Comparison of ENCODE assay signal across 1 cellular context in the genomic region with DNA sequence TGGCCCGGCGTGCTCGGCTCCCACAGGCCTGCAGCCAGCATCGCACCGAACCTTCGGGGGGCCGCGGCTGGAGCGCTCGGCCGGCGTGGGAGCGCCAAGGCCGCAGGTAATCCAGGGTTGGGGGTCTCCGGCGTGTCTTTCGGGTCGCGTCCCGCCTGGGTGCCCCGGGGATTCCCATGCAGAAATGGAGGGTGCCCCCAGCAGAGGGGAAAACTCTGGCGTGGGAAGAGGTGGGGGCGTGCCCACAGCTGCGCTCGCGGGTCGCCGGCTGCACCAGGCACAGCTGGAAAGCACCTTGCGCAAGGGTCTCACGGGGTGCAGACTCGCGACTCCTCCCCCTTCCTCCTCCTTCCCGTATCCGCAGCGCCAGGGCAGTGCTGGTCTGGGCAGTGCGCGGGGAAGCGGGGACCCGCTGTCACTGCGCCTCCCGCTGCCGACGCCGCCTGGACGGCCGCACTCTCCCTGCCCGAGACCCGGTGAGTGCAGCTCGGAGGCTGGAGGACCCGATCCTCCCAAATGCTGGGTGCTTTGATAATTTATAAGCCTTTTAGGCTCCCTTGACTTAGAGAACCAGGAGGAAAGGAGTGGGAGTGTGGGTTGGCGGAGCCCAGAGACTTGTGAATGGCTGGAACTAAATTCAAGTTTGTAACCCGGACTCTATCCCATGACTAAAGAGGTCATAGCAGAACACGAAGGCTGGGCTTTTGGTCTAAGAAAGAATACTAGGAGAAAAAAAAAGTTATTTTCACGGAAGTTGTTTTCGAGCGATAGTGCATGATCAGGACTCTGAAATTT.
A peak's percentile ranks its signal among the peaks of the same experiment; 100 is the strongest.
TF ChIP-seq lines count a peak whose summit lies in the region.

No MANE protein-coding gene starts in this region.

TF ChIP-seq in HepG2, 621 proteins besides CTCF, POLR2A, EP300 and RAD21 (continued from another document):
- TF ChIP-seq, protein P1, sequence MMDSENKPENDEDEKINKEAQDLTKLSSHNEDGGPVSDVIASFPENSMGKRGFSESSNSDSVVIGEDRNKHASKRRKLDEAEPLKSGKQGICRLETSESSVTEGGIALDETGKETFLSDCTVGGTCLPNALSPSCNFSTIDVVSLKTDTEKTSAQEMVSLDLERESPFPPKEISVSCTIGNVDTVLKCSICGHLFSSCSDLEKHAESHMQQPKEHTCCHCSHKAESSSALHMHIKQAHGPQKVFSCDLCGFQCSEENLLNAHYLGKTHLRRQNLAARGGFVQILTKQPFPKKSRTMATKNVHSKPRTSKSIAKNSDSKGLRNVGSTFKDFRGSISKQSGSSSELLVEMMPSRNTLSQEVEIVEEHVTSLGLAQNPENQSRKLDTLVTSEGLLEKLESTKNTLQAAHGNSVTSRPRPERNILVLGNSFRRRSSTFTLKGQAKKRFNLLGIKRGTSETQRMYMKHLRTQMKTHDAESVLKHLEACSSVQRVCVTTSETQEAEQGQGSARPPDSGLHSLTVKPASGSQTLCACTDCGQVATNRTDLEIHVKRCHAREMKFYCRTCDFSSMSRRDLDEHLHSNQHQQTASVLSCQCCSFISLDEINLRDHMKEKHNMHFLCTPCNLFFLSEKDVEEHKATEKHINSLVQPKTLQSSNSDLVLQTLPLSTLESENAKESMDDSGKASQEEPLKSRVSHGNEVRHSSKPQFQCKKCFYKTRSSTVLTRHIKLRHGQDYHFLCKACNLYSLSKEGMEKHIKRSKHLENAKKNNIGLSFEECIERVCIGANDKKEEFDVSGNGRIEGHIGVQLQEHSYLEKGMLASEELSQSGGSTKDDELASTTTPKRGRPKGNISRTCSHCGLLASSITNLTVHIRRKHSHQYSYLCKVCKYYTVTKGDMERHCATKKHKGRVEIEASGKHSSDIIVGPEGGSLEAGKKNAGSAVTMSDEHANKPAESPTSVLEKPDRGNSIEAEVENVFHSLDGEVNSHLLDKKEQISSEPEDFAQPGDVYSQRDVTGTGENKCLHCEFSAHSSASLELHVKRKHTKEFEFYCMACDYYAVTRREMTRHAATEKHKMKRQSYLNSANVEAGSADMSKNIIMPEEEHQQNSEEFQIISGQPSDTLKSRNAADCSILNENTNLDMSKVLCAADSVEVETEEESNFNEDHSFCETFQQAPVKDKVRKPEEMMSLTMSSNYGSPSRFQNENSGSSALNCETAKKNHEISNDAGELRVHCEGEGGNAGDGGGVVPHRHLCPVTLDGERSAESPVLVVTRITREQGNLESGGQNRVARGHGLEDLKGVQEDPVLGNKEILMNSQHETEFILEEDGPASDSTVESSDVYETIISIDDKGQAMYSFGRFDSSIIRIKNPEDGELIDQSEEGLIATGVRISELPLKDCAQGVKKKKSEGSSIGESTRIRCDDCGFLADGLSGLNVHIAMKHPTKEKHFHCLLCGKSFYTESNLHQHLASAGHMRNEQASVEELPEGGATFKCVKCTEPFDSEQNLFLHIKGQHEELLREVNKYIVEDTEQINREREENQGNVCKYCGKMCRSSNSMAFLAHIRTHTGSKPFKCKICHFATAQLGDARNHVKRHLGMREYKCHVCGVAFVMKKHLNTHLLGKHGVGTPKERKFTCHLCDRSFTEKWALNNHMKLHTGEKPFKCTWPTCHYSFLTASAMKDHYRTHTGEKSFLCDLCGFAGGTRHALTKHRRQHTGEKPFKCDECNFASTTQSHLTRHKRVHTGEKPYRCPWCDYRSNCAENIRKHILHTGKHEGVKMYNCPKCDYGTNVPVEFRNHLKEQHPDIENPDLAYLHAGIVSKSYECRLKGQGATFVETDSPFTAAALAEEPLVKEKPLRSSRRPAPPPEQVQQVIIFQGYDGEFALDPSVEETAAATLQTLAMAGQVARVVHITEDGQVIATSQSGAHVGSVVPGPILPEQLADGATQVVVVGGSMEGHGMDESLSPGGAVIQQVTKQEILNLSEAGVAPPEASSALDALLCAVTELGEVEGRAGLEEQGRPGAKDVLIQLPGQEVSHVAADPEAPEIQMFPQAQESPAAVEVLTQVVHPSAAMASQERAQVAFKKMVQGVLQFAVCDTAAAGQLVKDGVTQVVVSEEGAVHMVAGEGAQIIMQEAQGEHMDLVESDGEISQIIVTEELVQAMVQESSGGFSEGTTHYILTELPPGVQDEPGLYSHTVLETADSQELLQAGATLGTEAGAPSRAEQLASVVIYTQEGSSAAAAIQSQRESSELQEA (CRISPR knock-in tag; IDR thresholded peaks at IDR 0.05; ENCODE audit: not compliant biosample characterization): peak; percentile 61
- TF ChIP-seq ZSCAN22 (CRISPR knock-in tag; IDR thresholded peaks at IDR 0.05): no peak
- 0 out of 2 replicates have a peak, but pooled peaks have one; percentile 43 for TF ChIP-seq HNRNPUL1 (IDR thresholded peaks at IDR 0.05; ENCODE audit: low read depth, low read length)
- peak; percentile 63; the same call in 1 of the 2 replicates for TF ChIP-seq ZNF430 (CRISPR knock-in tag; IDR thresholded peaks at IDR 0.05)
- TF ChIP-seq PHB2 (IDR thresholded peaks at IDR 0.05; ENCODE audit: partially characterized antibody): no peak
